In genomic region chr17:78922876-78923498, GRCh38 we compare ENCODE assay signal across 9 cellular contexts. TPM values are rescaled to one million over a fixed set of nuclear protein-coding genes. Genes with fewer than 3 reads are reported as not detected.
A peak's percentile ranks its signal among the peaks of the same experiment; 100 is the strongest.
DNase-seq lines count a peak whose midpoint lies in the region; ATAC-seq and TF ChIP-seq lines count a peak whose summit lies in the region.
"Had no signal": no experiment of that assay in that cellular context is flagged by ENCODE, and none has a peak within 500 bp of the region (broad histone marks: within the 10 kb centered on the region; RNA-seq: fewer than 3 reads in every experiment).

No MANE protein-coding gene starts in this region.

- peak overlapping the region in 10 of 11 experiments; percentile 30 to 99 (median 76); a peak in 17 of 22 replicates for H3K27ac ChIP-seq in BLaER1 treated with 17β-estradiol and CSF1 and Interleukin-3, amounts not matched to agents 10 nM and 100 nM
- H3K27ac ChIP-seq in endodermal cell (ENCODE audit: low read depth, low read length) = no peak overlapping the region
- peak overlapping the region; percentile 99 for H3K27ac ChIP-seq in neutrophil
- no peak overlapping the region for H3K27ac ChIP-seq in SJCRH30

- H3K36me3 Mint-ChIP-seq in endodermal cell (ENCODE audit: low read depth) = no peaks in the 10 kb centered on the region

- DNase-seq in NT2/D1 (ENCODE audit: low read depth, low spot score) = no peak
- no peak for DNase-seq in endodermal cell
- DNase-seq in SJCRH30 = no peak
- no peak for DNase-seq in NCI-H1092 (lab: John Stamatoyannopoulos, UW)

- peaks cover 58 to 71% (median 69%) of the 10 kb centered on the region in 10 experiments for H3K4me1 ChIP-seq in BLaER1 treated with 17β-estradiol and CSF1 and Interleukin-3, amounts not matched to agents 10 nM and 100 nM
- H3K4me1 ChIP-seq in NT2/D1 (ENCODE audit: insufficient read depth, insufficient read length) = peaks cover 31% of the 10 kb centered on the region
- no peaks in the 10 kb centered on the region for H3K4me1 ChIP-seq in endodermal cell (ENCODE audit: control insufficient read depth, insufficient read depth, low read length)
- H3K4me1 ChIP-seq in neutrophil (ENCODE audit: control insufficient read depth in 1 of 2, insufficient read depth in 1 of 2, low read depth in 1 of 2, low read length in 1 of 2) = peaks cover 65 to 66% of the 10 kb centered on the region in 2 experiments
- H3K4me1 ChIP-seq in SJCRH30 = peaks cover 11% of the 10 kb centered on the region; the same call in 1 of the 2 replicates

- no peaks in the 10 kb centered on the region for H3K27me3 ChIP-seq in BLaER1 treated with 17β-estradiol and CSF1 and Interleukin-3, amounts not matched to agents 10 nM and 100 nM
- H3K27me3 ChIP-seq in NT2/D1 (ENCODE audit: insufficient read depth, insufficient read length) = no peaks in the 10 kb centered on the region
- H3K27me3 ChIP-seq in endodermal cell (ENCODE audit: control insufficient read depth, insufficient read depth, low read length, poor library complexity, severe bottlenecking) = no peaks in the 10 kb centered on the region
- no peaks in the 10 kb centered on the region for H3K27me3 ChIP-seq in neutrophil
- no peaks in the 10 kb centered on the region; the same call in 1 of the 2 replicates for H3K27me3 ChIP-seq in SJCRH30

- H4K20me1 ChIP-seq in BLaER1 treated with 17β-estradiol and CSF1 and Interleukin-3, amounts not matched to agents 10 nM and 100 nM = peaks cover 3 to 62% (median 43%) of the 10 kb centered on the region in 11 experiments; a peak in 17 of 22 replicates

- H3K27me3 Mint-ChIP-seq in endodermal cell (ENCODE audit: insufficient read depth) = peaks cover 2% of the 10 kb centered on the region

- no peak overlapping the region for H3K27ac Mint-ChIP-seq in endodermal cell

- peak overlapping the region; percentile 80 to 90 (median 84); a peak in 20 of 22 replicates for H3K9ac ChIP-seq in BLaER1 treated with 17β-estradiol and CSF1 and Interleukin-3, amounts not matched to agents 10 nM and 100 nM
- H3K9ac ChIP-seq in NT2/D1 (ENCODE audit: insufficient read length, low read depth) (peak overlapping the region; percentile 65), endodermal cell (ENCODE audit: extremely low read depth, low read length, poor library complexity, severe bottlenecking) (no peak overlapping the region)

- no peaks in the 10 kb centered on the region for H3K9me3 ChIP-seq in BLaER1 treated with 17β-estradiol and CSF1 and Interleukin-3, amounts not matched to agents 10 nM and 100 nM (replicated peaks in 1 of 11)
- no peaks in the 10 kb centered on the region for H3K9me3 ChIP-seq in NT2/D1 (ENCODE audit: insufficient read depth, low read length)
- no peaks in the 10 kb centered on the region for H3K9me3 ChIP-seq in endodermal cell (ENCODE audit: control insufficient read depth, low read length)
- H3K9me3 ChIP-seq in neutrophil = no peaks in the 10 kb centered on the region
- H3K9me3 ChIP-seq in SJCRH30 (replicated peaks) = no peaks in the 10 kb centered on the region

- H3K4me3 Mint-ChIP-seq in endodermal cell = peak overlapping the region; percentile 64

- ATAC-seq in HG02571 (IDR thresholded peaks at IDR 0.05; ENCODE audit: unreplicated experiment) (no peak), HG03196 (IDR thresholded peaks at IDR 0.05; ENCODE audit: unreplicated experiment) (no peak)

- H3K36me3 ChIP-seq in BLaER1 treated with 17β-estradiol and CSF1 and Interleukin-3, amounts not matched to agents 10 nM and 100 nM = peaks cover 0 to 30% (median 15%) of the 10 kb centered on the region in 11 experiments; a peak in 12 of 22 replicates
- H3K36me3 ChIP-seq in NT2/D1 (ENCODE audit: insufficient read depth, insufficient read length, low read length) (peaks cover 21% of the 10 kb centered on the region), endodermal cell (ENCODE audit: control insufficient read depth, insufficient read depth, low read length) (no peaks in the 10 kb centered on the region), neutrophil (peaks cover 13% of the 10 kb centered on the region), SJCRH30 (peaks cover 3% of the 10 kb centered on the region; the same call in 1 of the 2 replicates)

- H3K4me3 ChIP-seq in BLaER1 treated with 17β-estradiol and CSF1 and Interleukin-3, amounts not matched to agents 10 nM and 100 nM = peak overlapping the region; percentile 68 to 91 (median 76); a peak in 19 of 20 replicates
- H3K4me3 ChIP-seq in NT2/D1 (ENCODE audit: insufficient read length, low read depth) (no peak overlapping the region), endodermal cell (ENCODE audit: low read length) (no peak overlapping the region), neutrophil (ENCODE audit: low read depth in 1 of 2, low read length in 1 of 2) (peak overlapping the region; percentile 93 to 99), SJCRH30 (no peak overlapping the region)

- peaks cover 18% of the 10 kb centered on the region for H3K4me1 Mint-ChIP-seq in endodermal cell

- peak overlapping the region; percentile 92 to 100 (median 99) for H3K4me2 ChIP-seq in BLaER1 treated with 17β-estradiol and CSF1 and Interleukin-3, amounts not matched to agents 10 nM and 100 nM

- H3K9me3 Mint-ChIP-seq in endodermal cell = no peaks in the 10 kb centered on the region

- 93 to 100% methylated on average over 2 to 8 of the region's 11 CpGs for WGBS in endodermal cell (ENCODE audit: insufficient coverage in 1 of 2, insufficient read length in 1 of 2), 2 experiments

- no peak for TF ChIP-seq CTCF in endodermal cell (conservative IDR thresholded peaks at IDR 0.05)
- TF ChIP-seq CTCF in neutrophil (IDR thresholded peaks at IDR 0.05) = no peak

RNA-seq across cellular contexts. Expression of gene TIMP2, which starts 2.2 kb away (rescaled TPM):
- 10 to 100 TPM; 36.9 to 42.7 TPM for total RNA-seq in endodermal cell
- polyA plus RNA-seq in endodermal cell (2013, experiment 1 of 2) = 61.1 TPM
- polyA plus RNA-seq in endodermal cell (2013, experiment 2 of 2) = 60.7 TPM
- total RNA-seq in SJCRH30 (2014; rRNA removed; shearing (Covaris generic)) = 65.6 and 66.9 TPM in 2 replicates

RNA-seq across cellular contexts. Expression of gene CEP295NL, which starts 20.0 kb away (rescaled TPM):
- 1 to 10 TPM in 1 of 2 donors, under 1 TPM in 1; 0.97 to 2.2 TPM for total RNA-seq in endodermal cell
- 0.43 TPM for polyA plus RNA-seq in endodermal cell (2013, experiment 1 of 2)
- polyA plus RNA-seq in endodermal cell (2013, experiment 2 of 2) = 0.37 TPM
- total RNA-seq in SJCRH30 (2014; rRNA removed; shearing (Covaris generic)) = 1.3 TPM in 2 replicates
- total RNA-seq: RPMI7951 had no signal

RNA-seq across cellular contexts. Expression of gene LGALS3BP, which starts 56.7 kb away (rescaled TPM):
- 10 to 100 TPM; 23.3 to 71.4 TPM for total RNA-seq in endodermal cell
- polyA plus RNA-seq in endodermal cell (2013, experiment 1 of 2) = 51.4 TPM
- 47.9 TPM for polyA plus RNA-seq in endodermal cell (2013, experiment 2 of 2)
- total RNA-seq in SJCRH30 (2014; rRNA removed; shearing (Covaris generic)) = 140 and 142 TPM in 2 replicates

Comparison
In these comparisons a context has a peak if more than half of its experiments do, and no peak if none do; other contexts are left out.
1. H3K27ac ChIP-seq: peak in BLaER1 treated with 17β-estradiol and CSF1 and Interleukin-3, amounts not matched to agents 10 nM and 100 nM (10 of 11) and neutrophil (single experiment); none in endodermal cell (single experiment) and SJCRH30 (single experiment).
2. H3K4me3 ChIP-seq: peak in BLaER1 treated with 17β-estradiol and CSF1 and Interleukin-3, amounts not matched to agents 10 nM and 100 nM (10 of 10) and neutrophil (2 of 2); none in NT2/D1 (single experiment), endodermal cell (single experiment) and SJCRH30 (single experiment).